12 cellular contexts compared by ENCODE assay signal in genomic region chr4:76696109-76696508, GRCh38.
DNase-seq lines count a peak whose midpoint lies in the region; ATAC-seq and TF ChIP-seq lines count a peak whose summit lies in the region.
"Had no signal": no experiment of that assay in that cellular context is flagged by ENCODE, and none has a peak within 500 bp of the region (broad histone marks: within the 10 kb centered on the region; RNA-seq: fewer than 3 reads in every experiment).

No MANE protein-coding gene starts in this region.

- H3K4me1 Mint-ChIP-seq in CD14-positive monocyte = no peaks in the 10 kb centered on the region

- H3K27me3 Mint-ChIP-seq in CD14-positive monocyte (ENCODE audit: low read depth in 3 of 3) = peaks cover 26 to 42% (median 29%) of the 10 kb centered on the region in 3 donors

- H3K36me3 ChIP-seq in fibroblast of lung (ENCODE audit: control insufficient read depth, insufficient read depth, low read length) (no peaks in the 10 kb centered on the region), smooth muscle cell (ENCODE audit: low read depth) (no peaks in the 10 kb centered on the region)
- H3K36me3 ChIP-seq: upper lobe of right lung had no signal

- intact Hi-C loops in CD14-positive monocyte (cut with micrococcal nuclease) = no loop called here

- no peak overlapping the region for H3K27ac ChIP-seq in fibroblast of lung (ENCODE audit: insufficient read depth, low read length)
- H3K27ac ChIP-seq in smooth muscle cell (ENCODE audit: low read depth) = peak overlapping the region; percentile 6
- H3K27ac ChIP-seq: psoas muscle, upper lobe of right lung had no signal

- ATAC-seq in HG02973 (IDR thresholded peaks at IDR 0.05; ENCODE audit: unreplicated experiment) = no peak
- ATAC-seq in GM18519 (IDR thresholded peaks at IDR 0.05; ENCODE audit: low FRiP score, unreplicated experiment) = no peak
- ATAC-seq: psoas muscle, upper lobe of right lung had no signal

- 22% methylated on average over 7 of the region's 7 CpGs for WGBS in smooth muscle cell (ENCODE audit: low lambda C conversion rate)

- no peaks in the 10 kb centered on the region for H3K9me3 ChIP-seq in fibroblast of lung (ENCODE audit: control insufficient read depth, insufficient read depth, low read depth, low read length)
- H3K9me3 ChIP-seq in smooth muscle cell (replicated peaks; ENCODE audit: low read depth) = no peaks in the 10 kb centered on the region
- H3K9me3 ChIP-seq: psoas muscle, upper lobe of right lung had no signal

- H3K4me2 ChIP-seq in fibroblast of lung (ENCODE audit: extremely low read depth, insufficient read depth, low read length) (no peak overlapping the region), smooth muscle cell (peak overlapping the region; percentile 23)

- H3K4me3 Mint-ChIP-seq in CD14-positive monocyte = no peak overlapping the region
- H3K4me3 Mint-ChIP-seq: activated CD4-positive, alpha-beta memory T cell treated with anti-CD3 and anti-CD28 coated beads, Interleukin-2, amount 10 ng/mL, durations not matched to agents 7 days and 5 days had no signal

- H3K79me2 ChIP-seq in fibroblast of lung (ENCODE audit: control insufficient read depth, insufficient read depth, low read length) (peaks cover 19% of the 10 kb centered on the region), smooth muscle cell (ENCODE audit: low read depth) (peaks cover 90% of the 10 kb centered on the region)

- H3K36me3 Mint-ChIP-seq in CD14-positive monocyte = no peaks in the 10 kb centered on the region

- H3K27ac Mint-ChIP-seq in CD14-positive monocyte = no peak overlapping the region
- H3K27ac Mint-ChIP-seq: activated CD4-positive, alpha-beta memory T cell treated with anti-CD3 and anti-CD28 coated beads, Interleukin-2, amount 10 ng/mL, durations not matched to agents 7 days and 5 days had no signal

- H4K20me1 ChIP-seq in fibroblast of lung (ENCODE audit: control insufficient read depth, extremely low read depth, insufficient read depth, low read length) = no peaks in the 10 kb centered on the region
- no peaks in the 10 kb centered on the region for H4K20me1 ChIP-seq in smooth muscle cell (ENCODE audit: low read depth)

- peaks cover 13% of the 10 kb centered on the region for H3F3A ChIP-seq in smooth muscle cell (ENCODE audit: low read depth)

- no peaks in the 10 kb centered on the region for H3K9me3 Mint-ChIP-seq in CD14-positive monocyte
- H3K9me3 Mint-ChIP-seq: activated CD4-positive, alpha-beta memory T cell treated with anti-CD3 and anti-CD28 coated beads, Interleukin-2, amount 10 ng/mL, durations not matched to agents 7 days and 5 days had no signal

- H2AFZ ChIP-seq in fibroblast of lung (ENCODE audit: low read length) = no peak overlapping the region
- H2AFZ ChIP-seq in smooth muscle cell (ENCODE audit: low read depth) = no peak overlapping the region

- H3K27me3 ChIP-seq in fibroblast of lung (ENCODE audit: control insufficient read depth, insufficient read depth, low read length) (no peaks in the 10 kb centered on the region), smooth muscle cell (ENCODE audit: low read depth) (no peaks in the 10 kb centered on the region)
- H3K27me3 ChIP-seq: upper lobe of right lung had no signal

- DNase-seq in NCI-H510A treated with DMSO at 0.1 percent for 48 hours (lab: John Stamatoyannopoulos, UW) (peak; percentile 28), NCI-H510A (lab: John Stamatoyannopoulos, UW) (no peak), NCI-H2227 (lab: John Stamatoyannopoulos, UW; ENCODE audit: unreplicated experiment) (peak; percentile 52), fibroblast of lung (ENCODE audit: low read depth in 2 of 2) (peak; percentile 38 to 73), smooth muscle cell (lab: John Stamatoyannopoulos, UW; ENCODE audit: unreplicated experiment) (no peak), CD14-positive monocyte (ENCODE audit: low spot score) (no peak)
- DNase-seq: activated CD4-positive, alpha-beta memory T cell treated with anti-CD3 and anti-CD28 coated beads, Interleukin-2, amount 10 ng/mL, durations not matched to agents 7 days and 5 days; erythroblast; psoas muscle; upper lobe of right lung had no signal

- H3K4me3 ChIP-seq in fibroblast of lung (replicated peaks in 1 of 4; ENCODE audit: control extremely low read depth in 1 of 4, insufficient read depth in 1 of 4, low read depth in 3 of 4, low read length in 4 of 4) = no peak overlapping the region
- H3K4me3 ChIP-seq in smooth muscle cell = no peak overlapping the region
- H3K4me3 ChIP-seq: psoas muscle, upper lobe of right lung had no signal

- H3K9ac ChIP-seq in fibroblast of lung (ENCODE audit: insufficient read depth, low read length) = no peak overlapping the region
- H3K9ac ChIP-seq in smooth muscle cell (ENCODE audit: low read depth) = no peak overlapping the region

- TF ChIP-seq CTCF in fibroblast of lung (conservative IDR thresholded peaks at IDR 0.05 in 1 of 2, IDR thresholded peaks at IDR 0.05 in 1 of 2; ENCODE audit: low read depth in 1 of 2, low read length in 2 of 2) (no peak), smooth muscle cell (IDR thresholded peaks at IDR 0.05; ENCODE audit: borderline replicate concordance, insufficient read depth, poor library complexity, severe bottlenecking) (no peak), CD14-positive monocyte (IDR thresholded peaks at IDR 0.05) (no peak)

- H3K4me1 ChIP-seq in fibroblast of lung (ENCODE audit: control insufficient read depth, extremely low read depth, insufficient read depth, low read length) (peaks cover 10% of the 10 kb centered on the region), smooth muscle cell (ENCODE audit: low read depth) (peaks cover 36% of the 10 kb centered on the region)
- H3K4me1 ChIP-seq: psoas muscle had no signal

Comparison
In these comparisons a context has a peak if more than half of its experiments do, and no peak if none do; other contexts are left out.
1. DNase-seq: peak in NCI-H510A treated with DMSO at 0.1 percent for 48 hours (single experiment), NCI-H2227 (single experiment) and fibroblast of lung (2 of 2); none in NCI-H510A (single experiment), smooth muscle cell (single experiment) and CD14-positive monocyte (single experiment).